Comparison of ENCODE assay signal across 11 cellular contexts in genomic region chr9:15524845-15525455, GRCh38. TPM values are rescaled to one million over a fixed set of nuclear protein-coding genes. Genes with fewer than 3 reads are reported as not detected.
DNase-seq lines count a peak whose midpoint lies in the region; ATAC-seq and TF ChIP-seq lines count a peak whose summit lies in the region.
"Had no signal": no experiment of that assay in that cellular context is flagged by ENCODE, and none has a peak within 500 bp of the region (broad histone marks: within the 10 kb centered on the region; RNA-seq: fewer than 3 reads in every experiment).

No MANE protein-coding gene starts in this region.

- peak overlapping the region; percentile 3 for H3K27ac Mint-ChIP-seq in endothelial cell (ENCODE audit: unreplicated experiment)
- H3K27ac Mint-ChIP-seq: CD8-positive, alpha-beta memory T cell; HFFc6 had no signal

- DNase-seq in amniotic epithelial cell (ENCODE audit: low read depth) (peak; percentile 22), endothelial cell (ENCODE audit: low spot score) (no peak), osteoblast (ENCODE audit: insufficient read length, low spot score, missing footprints) (no peak), posterior cingulate gyrus (no peak), NCI-H128 (lab: John Stamatoyannopoulos, UW; ENCODE audit: unreplicated experiment) (no peak)
- DNase-seq: Caco-2; CD8-positive, alpha-beta memory T cell; GF-D8; HCEC 1CT; HFFc6 had no signal

- peaks cover 18% of the 10 kb centered on the region for H3K4me1 Mint-ChIP-seq in endothelial cell (ENCODE audit: unreplicated experiment)
- H3K4me1 Mint-ChIP-seq: CD8-positive, alpha-beta memory T cell had no signal

- TF ChIP-seq CTCF in endothelial cell (IDR thresholded peaks at IDR 0.05; ENCODE audit: unreplicated experiment) (no peak), osteoblast (IDR thresholded peaks at IDR 0.05; ENCODE audit: extremely low read depth, low read depth, low read length) (no peak)

- peak overlapping the region; percentile 23 for H2AFZ ChIP-seq in osteoblast (ENCODE audit: low read length)

- H3K4me3 Mint-ChIP-seq in endothelial cell (ENCODE audit: unreplicated experiment) = no peak overlapping the region
- H3K4me3 Mint-ChIP-seq: CD8-positive, alpha-beta memory T cell; HFFc6 had no signal

- H3K27me3 ChIP-seq in osteoblast (ENCODE audit: insufficient read depth, low read length) = no peaks in the 10 kb centered on the region

- no peaks in the 10 kb centered on the region for H4K20me1 ChIP-seq in osteoblast (ENCODE audit: insufficient read depth, low read length)

- no peaks in the 10 kb centered on the region for H3K36me3 Mint-ChIP-seq in endothelial cell (ENCODE audit: low read depth, unreplicated experiment)

- no peaks in the 10 kb centered on the region for H3K79me2 ChIP-seq in osteoblast (ENCODE audit: insufficient read depth, low read length)

- H3K27ac ChIP-seq in osteoblast (ENCODE audit: low read depth, low read length) = no peak overlapping the region

- no peak overlapping the region for H3K4me3 ChIP-seq in osteoblast (ENCODE audit: insufficient read depth, low read length)

- peak overlapping the region; percentile 10 for H3K4me2 ChIP-seq in osteoblast (ENCODE audit: insufficient read depth, low read length)

- no peak for ATAC-seq in HG02610 (IDR thresholded peaks at IDR 0.05; ENCODE audit: unreplicated experiment)

- H3K9me3 Mint-ChIP-seq in endothelial cell (ENCODE audit: unreplicated experiment) = no peaks in the 10 kb centered on the region
- H3K9me3 Mint-ChIP-seq: CD8-positive, alpha-beta memory T cell; HFFc6 had no signal

- intact Hi-C loops in posterior cingulate gyrus (cut with DNase I) = no loop called here

- no peaks in the 10 kb centered on the region for H3K36me3 ChIP-seq in osteoblast (ENCODE audit: insufficient read depth, low read length)

- no peaks in the 10 kb centered on the region for H3K4me1 ChIP-seq in osteoblast (ENCODE audit: insufficient read depth, low read length)
- H3K4me1 ChIP-seq: Caco-2 had no signal

- H3K27me3 Mint-ChIP-seq in endothelial cell (ENCODE audit: unreplicated experiment) = no peaks in the 10 kb centered on the region

- no peaks in the 10 kb centered on the region for H3K9me3 ChIP-seq in osteoblast (ENCODE audit: low read depth, low read length)
- H3K9me3 ChIP-seq: Caco-2 had no signal

RNA-seq across cellular contexts. Expression of gene PSIP1, which starts 14.2 kb away (rescaled TPM):
- total RNA-seq in endothelial cell (ENCODE audit: unreplicated experiment) (128 TPM), osteoblast (40.1 and 45.2 TPM in 2 replicates)

RNA-seq across cellular contexts. Expression of gene CCDC171, which starts 27.9 kb away (rescaled TPM):
- total RNA-seq in endothelial cell (ENCODE audit: unreplicated experiment) (6.5 TPM), osteoblast (5.8 and 8.0 TPM in 2 replicates)
